In genomic region chr3:129268396-129268795, GRCh38 we compare ENCODE assay signal across 14 cellular contexts. TPM values are rescaled to one million over a fixed set of nuclear protein-coding genes. Genes with fewer than 3 reads are reported as not detected.
A peak's percentile ranks its signal among the peaks of the same experiment; 100 is the strongest.
DNase-seq lines count a peak whose midpoint lies in the region; ATAC-seq and TF ChIP-seq lines count a peak whose summit lies in the region.
"Had no signal": no experiment of that assay in that cellular context is flagged by ENCODE, and none has a peak within 500 bp of the region (broad histone marks: within the 10 kb centered on the region; RNA-seq: fewer than 3 reads in every experiment).

No MANE protein-coding gene starts in this region.

- no peaks in the 10 kb centered on the region for H3K4me1 Mint-ChIP-seq in activated T-helper 17 cell treated with anti-CD3 and anti-CD28 coated beads, Interleukin-2, amount 50 U/mL, for 72 hours
- H3K4me1 Mint-ChIP-seq in CD14-positive monocyte, result no peaks in the 10 kb centered on the region

- intact Hi-C loops in CD14-positive monocyte (cut with micrococcal nuclease), result loop anchor here in 1 of 2 donors (10.0 kb wide), 1 partner anchor 384 kb away; no protein-coding TSS in a partner anchor
- intact Hi-C loops in sciatic nerve (cut with DNase I), result no loop called here

- TF ChIP-seq CTCF in CD14-positive monocyte (IDR thresholded peaks at IDR 0.05), result no peak

- peak overlapping the region; percentile 49 for H3K27ac Mint-ChIP-seq in activated T-helper 17 cell treated with anti-CD3 and anti-CD28 coated beads, Interleukin-2, amount 50 U/mL, for 72 hours
- H3K27ac Mint-ChIP-seq in CD14-positive monocyte, result no peak overlapping the region
- H3K27ac Mint-ChIP-seq: CD8-positive, alpha-beta T cell had no signal

- peak; percentile 52 for DNase-seq in activated effector memory CD4-positive, alpha-beta T cell treated with anti-CD3 and anti-CD28 coated beads, Interleukin-2, amount 50 U/mL, for 16 hours
- DNase-seq in activated effector memory CD4-positive, alpha-beta T cell treated with Interleukin-2 at 50 U/mL for 16 hours, result no peak
- peak; percentile 59 for DNase-seq in mesenteric fat pad (ENCODE audit: low spot score)
- no peak for DNase-seq in CD14-positive monocyte (ENCODE audit: low spot score)
- DNase-seq in sciatic nerve (ENCODE audit: low spot score), result no peak
- DNase-seq: BE2C; CD8-positive, alpha-beta T cell; COR-L47; DMS153; DMS79 treated with DMSO at 0.1 percent for 48 hours; EL had no signal

- H3K4me3 Mint-ChIP-seq in activated T-helper 17 cell treated with anti-CD3 and anti-CD28 coated beads, Interleukin-2, amount 50 U/mL, for 72 hours, result no peak overlapping the region
- no peak overlapping the region for H3K4me3 Mint-ChIP-seq in CD14-positive monocyte
- H3K4me3 Mint-ChIP-seq: CD8-positive, alpha-beta T cell had no signal

- no peak for ATAC-seq in activated T-helper 17 cell treated with anti-CD3 and anti-CD28 coated beads, Interleukin-2, amount 50 U/mL, for 72 hours (replicated peaks)
- ATAC-seq in GM21360 (IDR thresholded peaks at IDR 0.05; ENCODE audit: unreplicated experiment) (no peak), sciatic nerve (no peak)
- ATAC-seq: CD8-positive, alpha-beta T cell; HepG2 had no signal

- H3K36me3 Mint-ChIP-seq in activated T-helper 17 cell treated with anti-CD3 and anti-CD28 coated beads, Interleukin-2, amount 50 U/mL, for 72 hours (ENCODE audit: low read depth), result peaks cover 100% of the 10 kb centered on the region
- peaks cover 91 to 100% of the 10 kb centered on the region in 2 donors for H3K36me3 Mint-ChIP-seq in CD14-positive monocyte

- no peaks in the 10 kb centered on the region for H3K9me3 Mint-ChIP-seq in activated T-helper 17 cell treated with anti-CD3 and anti-CD28 coated beads, Interleukin-2, amount 50 U/mL, for 72 hours
- peaks cover 0 to 1% (median 0%) of the 10 kb centered on the region in 7 donors for H3K9me3 Mint-ChIP-seq in CD14-positive monocyte
- H3K9me3 Mint-ChIP-seq: CD8-positive, alpha-beta T cell had no signal

- no peaks in the 10 kb centered on the region for H3K27me3 Mint-ChIP-seq in activated T-helper 17 cell treated with anti-CD3 and anti-CD28 coated beads, Interleukin-2, amount 50 U/mL, for 72 hours
- H3K27me3 Mint-ChIP-seq in CD14-positive monocyte (ENCODE audit: low read depth in 3 of 3), result no peaks in the 10 kb centered on the region

RNA-seq across cellular contexts. Expression of gene HMCES, which starts 10.3 kb away (rescaled TPM):
- 10 to 100 TPM; 52.5 to 55.3 TPM for total RNA-seq in activated T-helper 17 cell treated with anti-CD3 and anti-CD28 coated beads, Interleukin-2, amount 50 U/mL, for 72 hours
- total RNA-seq in mesenteric fat pad (38.5 TPM), sciatic nerve (36.6 TPM)
- 10 to 100 TPM; 18.0 to 23.0 TPM for polyA plus RNA-seq in CD14-positive monocyte

RNA-seq across cellular contexts. Expression of gene COPG1, which starts 19.0 kb away (rescaled TPM):
- 100 to 1,000 TPM; 150 to 157 TPM for total RNA-seq in activated T-helper 17 cell treated with anti-CD3 and anti-CD28 coated beads, Interleukin-2, amount 50 U/mL, for 72 hours
- total RNA-seq in mesenteric fat pad, result 183 TPM
- 10 to 100 TPM; 59.9 to 94.5 TPM for polyA plus RNA-seq in CD14-positive monocyte
- total RNA-seq in sciatic nerve, result 111 TPM

Comparison
In these comparisons a context has a peak if more than half of its experiments do, and no peak if none do; other contexts are left out.
1. DNase-seq: peak in activated effector memory CD4-positive, alpha-beta T cell treated with anti-CD3 and anti-CD28 coated beads, Interleukin-2, amount 50 U/mL, for 16 hours (single experiment) and mesenteric fat pad (single experiment); none in activated effector memory CD4-positive, alpha-beta T cell treated with Interleukin-2 at 50 U/mL for 16 hours (single experiment), CD14-positive monocyte (single experiment) and sciatic nerve (single experiment).